ENCODE assay signal across 11 cellular contexts in genomic region chr5:112869948-112870347, GRCh38. TPM values are rescaled to one million over a fixed set of nuclear protein-coding genes. Genes with fewer than 3 reads are reported as not detected.
DNase-seq lines count a peak whose midpoint lies in the region; ATAC-seq lines count a peak whose summit lies in the region.
"Had no signal": no experiment of that assay in that cellular context is flagged by ENCODE, and none has a peak within 500 bp of the region (broad histone marks: within the 10 kb centered on the region; RNA-seq: fewer than 3 reads in every experiment).

No MANE protein-coding gene starts in this region.

- peaks cover 67% of the 10 kb centered on the region for H3K36me3 Mint-ChIP-seq in activated CD8-positive, alpha-beta T cell treated with anti-CD3 and anti-CD28 coated beads, Interleukin-2, amount 10 ng/mL, durations not matched to agents 7 days and 5 days (ENCODE audit: low read depth)

- no peaks in the 10 kb centered on the region for H3K27me3 Mint-ChIP-seq in activated CD8-positive, alpha-beta T cell treated with anti-CD3 and anti-CD28 coated beads, Interleukin-2, amount 10 ng/mL, durations not matched to agents 7 days and 5 days (ENCODE audit: low read depth)

- H3K9me3 Mint-ChIP-seq in activated CD8-positive, alpha-beta T cell treated with anti-CD3 and anti-CD28 coated beads, Interleukin-2, amount 10 ng/mL, durations not matched to agents 7 days and 5 days (ENCODE audit: insufficient read depth) = no peaks in the 10 kb centered on the region
- H3K9me3 Mint-ChIP-seq: neural progenitor cell had no signal

- peaks cover 61% of the 10 kb centered on the region for H3K4me1 Mint-ChIP-seq in activated CD8-positive, alpha-beta T cell treated with anti-CD3 and anti-CD28 coated beads, Interleukin-2, amount 10 ng/mL, durations not matched to agents 7 days and 5 days (ENCODE audit: low read depth)
- H3K4me1 Mint-ChIP-seq: neural progenitor cell had no signal

- peak; percentile 74 for ATAC-seq in GM18517 (IDR thresholded peaks at IDR 0.05; ENCODE audit: unreplicated experiment)
- ATAC-seq in GM21367 (IDR thresholded peaks at IDR 0.05; ENCODE audit: unreplicated experiment) = peak; percentile 68
- peak; percentile 75 for ATAC-seq in HG03045 (IDR thresholded peaks at IDR 0.05; ENCODE audit: unreplicated experiment)
- peak; percentile 73 for ATAC-seq in activated CD8-positive, alpha-beta T cell treated with anti-CD3 and anti-CD28 coated beads, Interleukin-2, amount 10 ng/mL, durations not matched to agents 7 days and 5 days

- no peak overlapping the region for H3K4me3 Mint-ChIP-seq in activated CD8-positive, alpha-beta T cell treated with anti-CD3 and anti-CD28 coated beads, Interleukin-2, amount 10 ng/mL, durations not matched to agents 7 days and 5 days
- H3K4me3 Mint-ChIP-seq: neural progenitor cell had no signal

- POLR2A ChIA-PET in activated CD8-positive, alpha-beta T cell treated with anti-CD3 and anti-CD28 coated beads, Interleukin-2, amount 10 ng/mL, durations not matched to agents 7 days and 5 days (lab: Charles Lee) = interaction anchor here (1.0 to 1.4 kb wide), 2 partner anchors 9 to 11 kb away, joined by 3 read pairs; partner anchors contain the start of gene SRP19

- H3K27ac Mint-ChIP-seq in activated CD8-positive, alpha-beta T cell treated with anti-CD3 and anti-CD28 coated beads, Interleukin-2, amount 10 ng/mL, durations not matched to agents 7 days and 5 days = peak overlapping the region; percentile 50
- H3K27ac Mint-ChIP-seq: neural progenitor cell had no signal

- CTCF ChIA-PET in activated CD8-positive, alpha-beta T cell treated with anti-CD3 and anti-CD28 coated beads, Interleukin-2, amount 10 ng/mL, durations not matched to agents 7 days and 5 days (lab: Charles Lee) = interaction anchor here (0.8 to 1.9 kb wide), 4 partner anchors 18 to 126 kb away, joined by 3 to 4 read pairs (median 4); partner anchors contain the start of gene DCP2

- H3K27ac ChIP-seq in caudate nucleus (ENCODE audit: low read depth, low read length) = no peak overlapping the region
- H3K27ac ChIP-seq: neural progenitor cell, stomach had no signal

- peak; percentile 37 for DNase-seq in activated CD8-positive, alpha-beta T cell treated with anti-CD3 and anti-CD28 coated beads, Interleukin-2, amount 10 ng/mL, durations not matched to agents 7 days and 5 days
- DNase-seq in NOMO-1 treated with dmso at 0.1 percent for 144 hours (lab: John Stamatoyannopoulos, UW; ENCODE audit: unreplicated experiment) (no peak), caudate nucleus (lab: John Stamatoyannopoulos, UW) (no peak), NCI-H1092 (lab: John Stamatoyannopoulos, UW) (no peak), HUDEP-2 (lab: John Stamatoyannopoulos, UW; ENCODE audit: unreplicated experiment in 76 of 76) (no peak)
- DNase-seq: activated CD4-positive, CD25-positive, alpha-beta regulatory T cell; stomach had no signal

RNA-seq across cellular contexts. Expression of gene SRP19, which starts 8.9 kb away (rescaled TPM):
- 10 to 100 TPM; 51.2 to 56.6 TPM for total RNA-seq in activated CD8-positive, alpha-beta T cell treated with anti-CD3 and anti-CD28 coated beads, Interleukin-2, amount 10 ng/mL, durations not matched to agents 7 days and 5 days

RNA-seq across cellular contexts. Expression of gene REEP5, which starts 52.1 kb away (rescaled TPM):
- 10 to 100 TPM; 77.6 to 85.0 TPM for total RNA-seq in activated CD8-positive, alpha-beta T cell treated with anti-CD3 and anti-CD28 coated beads, Interleukin-2, amount 10 ng/mL, durations not matched to agents 7 days and 5 days
